ENCODE assay signal across 7 cellular contexts in genomic region chr12:95943231-95943842, GRCh38. TPM values are rescaled to one million over a fixed set of nuclear protein-coding genes. Genes with fewer than 3 reads are reported as not detected.
DNase-seq lines count a peak whose midpoint lies in the region; TF ChIP-seq lines count a peak whose summit lies in the region.

TSS of gene AMDHD1 (plus strand) at chr12:95943331. CDS start at chr12:95943399, 68 bp downstream.

- H3K4me3 ChIP-seq in colonic mucosa (peak within 1 kb of the TSS; percentile 58), liver (ENCODE audit: low read depth in 1 of 3, low read length in 3 of 3) (peak within 1 kb of the TSS; percentile 87 to 99 (median 91))

- TF ChIP-seq CTCF in GM13977 (IDR thresholded peaks at IDR 0.05; ENCODE audit: extremely low read depth, insufficient read depth, missing control alignments) = peak; percentile 25
- TF ChIP-seq CTCF in HFFc6 (IDR thresholded peaks at IDR 0.05) = peak; percentile 47
- TF ChIP-seq CTCF in colonic mucosa (IDR thresholded peaks at IDR 0.05) = no peak
- TF ChIP-seq CTCF in liver (IDR thresholded peaks at IDR 0.05; ENCODE audit: low read depth, low read length, missing input control) = peak; percentile 12

- H3K36me3 ChIP-seq in colonic mucosa (no peaks in the 10 kb centered on the region), liver (ENCODE audit: control insufficient read depth in 4 of 4, insufficient read depth in 3 of 4, low read depth in 1 of 4, low read length in 3 of 4) (no peaks in the 10 kb centered on the region)

- no peaks in the 10 kb centered on the region for H3K9me3 ChIP-seq in colonic mucosa
- H3K9me3 ChIP-seq in liver (ENCODE audit: control insufficient read depth in 4 of 4, low read length in 3 of 4) = no peaks in the 10 kb centered on the region

- H3K36me3 Mint-ChIP-seq in HFFc6 (ENCODE audit: low read depth) = no peaks in the 10 kb centered on the region

- peak within 1 kb of the TSS; percentile 40 to 57 for H3K9ac ChIP-seq in colonic mucosa (ENCODE audit: low read depth in 2 of 2, low read length in 2 of 2)
- peak within 1 kb of the TSS; percentile 75 to 98 for H3K9ac ChIP-seq in liver (ENCODE audit: low read depth in 1 of 2, low read length in 2 of 2)

- in situ Hi-C loops in GM13977 (cut with MboI; ENCODE audit: low pct_unique_long_range_greater_than_20kb, low sequenced_read_pairs, unreplicated experiment) = no loop called here

- H3K27ac ChIP-seq in colonic mucosa = peak within 1 kb of the TSS; percentile 56
- H3K27ac ChIP-seq in liver (ENCODE audit: low read depth in 1 of 2, low read length in 2 of 2) = peak within 1 kb of the TSS; percentile 96 to 100

- H3K9me3 Mint-ChIP-seq in HFFc6 = no peaks in the 10 kb centered on the region

- intact Hi-C loops in colonic mucosa (cut with DNase I) = no loop called here

- DNase-seq in GM13977 (ENCODE audit: low spot score) (no peak), HFFc6 (peak; percentile 39), MV-4-11 (lab: John Stamatoyannopoulos, UW) (peak; percentile 12), colonic mucosa (peak; percentile 48)
- peak; percentile 71 for DNase-seq in activated CD4-positive, CD25-positive, alpha-beta regulatory T cell treated with anti-CD3 and anti-CD28 coated beads, Interleukin-2, amount 50 U/mL, for 72 hours
- peak; percentile 32 to 41 for DNase-seq in stimulated activated CD4-positive, alpha-beta T cell treated with anti-CD3 and anti-CD28 coated beads, Interleukin-4, amount 100 ng/mL, for 48 hours (ENCODE audit: low read depth in 2 of 2)

- H3K4me1 ChIP-seq in colonic mucosa (no peaks in the 10 kb centered on the region), liver (ENCODE audit: control insufficient read depth in 4 of 4, insufficient read depth in 4 of 4, low read length in 3 of 4) (peaks cover 3 to 34% (median 19%) of the 10 kb centered on the region in 4 donors)

- no peak within 1 kb of the TSS for H3K27ac Mint-ChIP-seq in HFFc6

- H3K27me3 ChIP-seq in colonic mucosa = no peaks in the 10 kb centered on the region
- H3K27me3 ChIP-seq in liver (ENCODE audit: control insufficient read depth in 4 of 4, insufficient read depth in 4 of 4, low read length in 3 of 4) = no peaks in the 10 kb centered on the region

- peak in 1 of 2 donors; percentile 12 for TF ChIP-seq RAD21 in liver (IDR thresholded peaks at IDR 0.05)

- H3K27me3 Mint-ChIP-seq in HFFc6 (ENCODE audit: insufficient read depth) = peaks cover 6% of the 10 kb centered on the region

- peak within 1 kb of the TSS; percentile 89 for H3K4me3 Mint-ChIP-seq in HFFc6

- under 1% methylated on average over 48 of the region's 48 CpGs for WGBS in liver

- peaks cover 5% of the 10 kb centered on the region; the same call in 1 of the 2 replicates for H3K4me1 Mint-ChIP-seq in HFFc6 (ENCODE audit: low read depth)

TF ChIP-seq in liver, 16 proteins besides CTCF, POLR2A, EP300 and RAD21:
- TF ChIP-seq EGR1 (IDR thresholded peaks at IDR 0.05; ENCODE audit: low read depth in 2 of 2) = no peak
- TF ChIP-seq, protein P1, sequence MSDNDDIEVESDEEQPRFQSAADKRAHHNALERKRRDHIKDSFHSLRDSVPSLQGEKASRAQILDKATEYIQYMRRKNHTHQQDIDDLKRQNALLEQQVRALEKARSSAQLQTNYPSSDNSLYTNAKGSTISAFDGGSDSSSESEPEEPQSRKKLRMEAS (IDR thresholded peaks at IDR 0.05) = no peak
- no peak for TF ChIP-seq FOXA1 (IDR thresholded peaks at IDR 0.05)
- no peak for TF ChIP-seq ZBTB33 (IDR thresholded peaks at IDR 0.05)
- TF ChIP-seq YY1 (IDR thresholded peaks at IDR 0.05) = no peak
- TF ChIP-seq HNF4G (IDR thresholded peaks at IDR 0.05) = no peak
- TF ChIP-seq HNF4A (conservative IDR thresholded peaks at IDR 0.05) = no peak
- TF ChIP-seq GABPA (IDR thresholded peaks at IDR 0.05 in 1 of 2, conservative IDR thresholded peaks at IDR 0.05 in 1 of 2) = no peak
- TF ChIP-seq REST (IDR thresholded peaks at IDR 0.05) = no peak
- no peak for TF ChIP-seq TAF1 (conservative IDR thresholded peaks at IDR 0.05)
- no peak for TF ChIP-seq FOXA2 (IDR thresholded peaks at IDR 0.05)
- TF ChIP-seq RXRA (IDR thresholded peaks at IDR 0.05) = no peak
- no peak for TF ChIP-seq NR2F2 (IDR thresholded peaks at IDR 0.05)
- TF ChIP-seq SP1 (IDR thresholded peaks at IDR 0.05) = no peak
- TF ChIP-seq JUND (IDR thresholded peaks at IDR 0.05) = no peak
- no peak for TF ChIP-seq ATF3 (IDR thresholded peaks at IDR 0.05)

RNA-seq across cellular contexts. Expression of gene AMDHD1, which starts in this region (rescaled TPM):
- under 1 TPM in 2 of 6 experiments, not detected in 4; 0.09 to 0.52 TPM for total RNA-seq in HFFc6 (2021; fragmentation: NEBNext Ultra II Directional; extraction: Animal tissue kit (Norgen Biotek cat#: 25700))
- total RNA-seq in colonic mucosa = under 1 TPM in 1 of 2 donors, not detected in 1; 0.48 TPM
- 100 to 1,000 TPM in 1 of 2 donors, 10 to 100 TPM in 1; 56.7 to 124 TPM for total RNA-seq in liver
- 100 to 1,000 TPM in 1 of 2 donors, 10 to 100 TPM in 1; 50.3 to 105 TPM for polyA plus RNA-seq in liver

Comparison
In these comparisons a context has a peak if more than half of its experiments do, and no peak if none do; other contexts are left out.
1. RNA of gene AMDHD1 (total RNA-seq): 56.7 to 124 TPM in liver; 0.48 TPM in colonic mucosa and 0.09 to 0.52 TPM in HFFc6; every median in the first group is over 10 times any median in the second.
2. Peak in DNase-seq in HFFc6; RNA of the gene not detected or under 1 TPM.
3. Peak in DNase-seq, H3K4me3 ChIP-seq, H3K27ac ChIP-seq and H3K9ac ChIP-seq in colonic mucosa; RNA of the gene not detected or under 1 TPM.